Comparison of ENCODE assay signal across 1 cellular context in the genomic region with DNA sequence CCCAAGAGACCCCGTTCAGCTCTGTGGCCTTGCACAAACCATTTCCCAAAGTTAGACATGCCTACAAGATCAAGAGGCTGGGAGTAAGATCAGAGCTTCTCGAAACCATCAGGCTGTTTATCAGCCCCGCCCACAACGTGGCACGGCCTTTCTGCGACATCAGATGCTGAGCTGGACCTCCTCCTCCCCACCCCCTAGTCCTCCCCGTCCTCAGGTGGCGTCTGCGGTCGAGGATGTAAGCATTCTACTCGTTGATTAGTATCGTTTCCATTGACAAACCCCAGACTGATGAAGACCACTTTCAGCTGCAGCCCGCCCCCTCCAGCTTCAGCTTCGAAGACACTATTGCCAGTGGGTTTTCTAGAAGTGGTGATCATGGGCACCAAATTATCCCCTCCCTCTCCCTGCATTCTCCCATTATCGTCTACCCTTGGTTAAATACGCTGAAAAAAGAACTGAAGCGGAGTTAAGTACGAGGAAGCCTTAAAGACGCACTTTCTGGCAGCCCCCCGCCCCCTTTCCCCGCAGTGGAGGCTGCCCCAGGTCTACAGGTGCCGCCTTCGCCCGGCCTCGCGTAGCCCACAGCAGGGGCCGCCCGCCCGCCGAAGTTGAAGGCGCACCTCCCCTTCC.
TF ChIP-seq lines count a peak whose summit lies in the region.

No MANE protein-coding gene starts in this region.

TF ChIP-seq in GM12878, 131 proteins besides CTCF, POLR2A, EP300 and RAD21 (continued from another document):
- TF ChIP-seq ZBTB40 (IDR thresholded peaks at IDR 0.05; ENCODE audit: borderline replicate concordance) = no peak
